Comparison of ENCODE assay signal across 22 cellular contexts in genomic region chr12:105930612-105931011, GRCh38.
DNase-seq lines count a peak whose midpoint lies in the region; ATAC-seq and TF ChIP-seq lines count a peak whose summit lies in the region.
"Had no signal": no experiment of that assay in that cellular context is flagged by ENCODE, and none has a peak within 500 bp of the region (broad histone marks: within the 10 kb centered on the region; RNA-seq: fewer than 3 reads in every experiment).

No MANE protein-coding gene starts in this region.

- intact Hi-C loops in A673 (cut with micrococcal nuclease; ENCODE audit: unreplicated experiment): no loop called here
- intact Hi-C loops in IMR-90 (cut with micrococcal nuclease): no loop called here

- no peaks in the 10 kb centered on the region for H3K4me1 ChIP-seq in A673 (ENCODE audit: insufficient read depth, low read length, poor library complexity, severe bottlenecking)
- peaks cover 15% of the 10 kb centered on the region for H3K4me1 ChIP-seq in IMR-90 (ENCODE audit: control insufficient read depth, insufficient read depth, low read length)

- H3K9me1 ChIP-seq in IMR-90 (ENCODE audit: insufficient read depth, low read length): peaks cover 15% of the 10 kb centered on the region

- DNase-seq in A673 (ENCODE audit: low spot score): peak; percentile 3
- no peak for DNase-seq in IMR-90
- DNase-seq in cardiac fibroblast (ENCODE audit: low read depth in 2 of 2): peak; percentile 45 to 48
- DNase-seq in lung microvascular endothelial cell (ENCODE audit: low read depth in 2 of 2): peak; percentile 47 to 83
- no peak for DNase-seq in NCI-H2107 treated with DMSO at 0.1 percent for 48 hours (lab: John Stamatoyannopoulos, UW; ENCODE audit: unreplicated experiment)
- no peak for DNase-seq in GM10266 (ENCODE audit: extremely low spot score)
- no peak for DNase-seq in DMS 273 treated with DMSO at 0.1 percent for 48 hours (lab: John Stamatoyannopoulos, UW)
- DNase-seq in GM13977 (ENCODE audit: low spot score): no peak
- DNase-seq: activated CD4-positive, alpha-beta memory T cell treated with anti-CD3 and anti-CD28 coated beads for 36 hours; activated CD8-positive, alpha-beta memory T cell treated with anti-CD3 and anti-CD28 coated beads, Interleukin-2, amount 50 U/mL, for 4 hours; activated naive CD4-positive, alpha-beta T cell treated with anti-CD3 and anti-CD28 coated beads, Interleukin-2, amount 50 U/mL, for 16 hours; cortex of kidney; HFFc6; natural killer cell; NCI-H526; stimulated activated naive CD4-positive, alpha-beta T cell treated with Interleukin-2 at 50 U/mL for 16 hours had no signal

- H4K91ac ChIP-seq in IMR-90 (ENCODE audit: insufficient read depth, low read depth, low read length): 0 out of 2 replicates have a peak overlapping the region, but pooled peaks have one; percentile 16

- BruUV-seq in A673 (replicated peaks; lab: Mats Ljungman, UMichigan) (no TSS peak), IMR-90 (replicated peaks; lab: Mats Ljungman, UMichigan) (no TSS peak)

- H4K8ac ChIP-seq in IMR-90 (ENCODE audit: low read depth in 2 of 2, low read length in 2 of 2): no peak overlapping the region

- no peak overlapping the region for H2AFZ ChIP-seq in IMR-90 (replicated peaks; ENCODE audit: low read length, poor library complexity)
- H2AFZ ChIP-seq: parathyroid adenoma had no signal

- H4K20me1 ChIP-seq in IMR-90 (ENCODE audit: insufficient read depth, low read length): no peaks in the 10 kb centered on the region
- H4K20me1 ChIP-seq: BLaER1 treated with 17β-estradiol and CSF1 and Interleukin-3, amounts not matched to agents 10 nM and 100 nM had no signal

- H3K4me3 ChIP-seq in A673 (ENCODE audit: low read depth, low read length, poor library complexity, severe bottlenecking): no peak overlapping the region
- H3K4me3 ChIP-seq in IMR-90 (ENCODE audit: insufficient read depth, low read depth, low read length): no peak overlapping the region
- no peak overlapping the region for H3K4me3 ChIP-seq in cardiac fibroblast (replicated peaks in 1 of 2; ENCODE audit: low read depth in 2 of 2, low read length in 2 of 2)
- H3K4me3 ChIP-seq: BLaER1 treated with 17β-estradiol and CSF1 and Interleukin-3, amounts not matched to agents 10 nM and 100 nM; GM12878; SK-N-MC had no signal

- H3K79me1 ChIP-seq in IMR-90 (ENCODE audit: low read depth in 1 of 2, low read length in 2 of 2): 0 out of 4 replicates have a peak, but pooled peaks cover 0 to 3% of the 10 kb centered on the region in 2 experiments

- ATAC-seq in IMR-90 (ENCODE audit: low read depth): no peak
- ATAC-seq: activated CD4-positive, CD25-positive, alpha-beta regulatory T cell treated with anti-CD3 and anti-CD28 coated beads, Interleukin-2, amount 50 U/mL, for 24 hours; GM12878; natural killer cell had no signal

- no peak for TF ChIP-seq CTCF in A673 (conservative IDR thresholded peaks at IDR 0.05; ENCODE audit: low read depth, low read length)
- no peak for TF ChIP-seq CTCF in IMR-90 (conservative IDR thresholded peaks at IDR 0.05; ENCODE audit: low read depth, low read length)
- no peak for TF ChIP-seq CTCF in cardiac fibroblast (IDR thresholded peaks at IDR 0.05; ENCODE audit: low read depth, low read length)
- no peak for TF ChIP-seq CTCF in GM10266 (IDR thresholded peaks at IDR 0.05; ENCODE audit: control insufficient read depth, insufficient read depth, low read depth, missing control alignments)
- no peak for TF ChIP-seq CTCF in GM13977 (IDR thresholded peaks at IDR 0.05; ENCODE audit: extremely low read depth, insufficient read depth, missing control alignments)

- H3K56ac ChIP-seq in IMR-90 (ENCODE audit: extremely low read depth, insufficient read depth, low read length): no peak overlapping the region

- peak overlapping the region; percentile 42; the same call in 1 of the 2 replicates for H2BK120ac ChIP-seq in IMR-90 (ENCODE audit: low read depth, low read length)

- dilution Hi-C loops in IMR-90 (cut with HindIII; ENCODE audit: low sequenced_read_pairs, unreplicated experiment): no loop called here

- H3K27ac ChIP-seq in A673 (ENCODE audit: low read depth, low read length, poor library complexity, severe bottlenecking) (no peak overlapping the region), IMR-90 (ENCODE audit: insufficient read depth, low read length) (no peak overlapping the region)
- H3K27ac ChIP-seq: BLaER1 treated with 17β-estradiol and CSF1 and Interleukin-3, amounts not matched to agents 10 nM and 100 nM; parathyroid adenoma; RWPE1; SK-N-MC had no signal

- H3K27me3 ChIP-seq in A673 (replicated peaks; ENCODE audit: insufficient read depth, low read depth, low read length, poor library complexity) (no peaks in the 10 kb centered on the region), IMR-90 (ENCODE audit: control insufficient read depth, insufficient read depth, low read length) (no peaks in the 10 kb centered on the region)
- H3K27me3 ChIP-seq: BLaER1 treated with 17β-estradiol and CSF1 and Interleukin-3, amounts not matched to agents 10 nM and 100 nM had no signal

- no peak overlapping the region for H3K23ac ChIP-seq in IMR-90 (ENCODE audit: low read depth, low read length)

- CTCF ChIA-PET in A673 (lab: Charles Lee): no interaction called here
- CTCF ChIA-PET in IMR-90 (lab: Yijun Ruan, JAX): no interaction called here

- no peak overlapping the region for H3K18ac ChIP-seq in IMR-90 (ENCODE audit: low read depth, low read length)

- H2AK5ac ChIP-seq in IMR-90 (ENCODE audit: low read depth, low read length): peak overlapping the region; percentile 64; the same call in 1 of the 2 replicates

- H2BK15ac ChIP-seq in IMR-90 (ENCODE audit: low read depth, low read length): 0 out of 3 replicates have a peak overlapping the region, but pooled peaks have one; percentile 31

- peak overlapping the region; percentile 25 for H3K4ac ChIP-seq in IMR-90 (ENCODE audit: low read depth, low read length)

- no peak for TF ChIP-seq POLR2A in IMR-90 (IDR thresholded peaks at IDR 0.05; ENCODE audit: low read depth, low read length)

- H3K9me3 ChIP-seq in A673 (ENCODE audit: low read depth, low read length, poor library complexity, severe bottlenecking) (no peaks in the 10 kb centered on the region), IMR-90 (ENCODE audit: control insufficient read depth, insufficient read depth, low read length) (no peaks in the 10 kb centered on the region)

- no peak overlapping the region for H2AK9ac ChIP-seq in IMR-90 (replicated peaks; ENCODE audit: low read depth, low read length, poor library complexity)

- peak overlapping the region; percentile 32 for H2BK20ac ChIP-seq in IMR-90 (ENCODE audit: low read depth, low read length)

- no peak overlapping the region for H4K5ac ChIP-seq in IMR-90 (ENCODE audit: low read depth, low read length)

- no peak overlapping the region for H3K9ac ChIP-seq in IMR-90 (ENCODE audit: low read depth, low read length)
- H3K9ac ChIP-seq: BLaER1 treated with 17β-estradiol and CSF1 and Interleukin-3, amounts not matched to agents 10 nM and 100 nM; parathyroid adenoma had no signal

- no peak overlapping the region for H3K4me2 ChIP-seq in IMR-90 (ENCODE audit: low read depth, low read length)

- no peak overlapping the region for H2BK5ac ChIP-seq in IMR-90 (ENCODE audit: low read depth, low read length, poor library complexity, severe bottlenecking)

- in situ Hi-C loops in IMR-90 (cut with MboI; ENCODE audit: low sequenced_read_pairs) (no loop called here), GM13977 (cut with MboI; ENCODE audit: low pct_unique_long_range_greater_than_20kb, low sequenced_read_pairs, unreplicated experiment) (no loop called here)

- H3K36me3 ChIP-seq in A673 (ENCODE audit: insufficient read depth, low read length, poor library complexity, severe bottlenecking): no peaks in the 10 kb centered on the region
- H3K36me3 ChIP-seq in IMR-90 (ENCODE audit: control insufficient read depth, insufficient read depth, low read length): no peaks in the 10 kb centered on the region
- H3K36me3 ChIP-seq: BLaER1 treated with 17β-estradiol and CSF1 and Interleukin-3, amounts not matched to agents 10 nM and 100 nM had no signal

- no peak for TF ChIP-seq RAD21 in IMR-90 (IDR thresholded peaks at IDR 0.05; ENCODE audit: low read length)

- POLR2A ChIA-PET in A673 (lab: Charles Lee; ENCODE audit: low non-redundant PET): no interaction called here
- POLR2A ChIA-PET in IMR-90 (lab: Charles Lee; ENCODE audit: unreplicated experiment): no interaction called here

- no CpG with 5 or more reads among the region's 5 CpGs for WGBS in IMR-90 (ENCODE audit: extremely low coverage in 2 of 2, insufficient read length in 1 of 2), 2 experiments

- no peak overlapping the region for H3K14ac ChIP-seq in IMR-90 (replicated peaks; ENCODE audit: low read depth, low read length)

TF ChIP-seq in IMR-90, 13 proteins besides CTCF, POLR2A, EP300 and RAD21 (continues in another document):
- TF ChIP-seq SMC3 (IDR thresholded peaks at IDR 0.05; ENCODE audit: low read depth, low read length) (no peak), RCOR1 (IDR thresholded peaks at IDR 0.05; ENCODE audit: insufficient replicate concordance, low read length) (no peak), ELK1 (IDR thresholded peaks at IDR 0.05; ENCODE audit: borderline replicate concordance, low read depth, low read length) (no peak), MXI1 (IDR thresholded peaks at IDR 0.05; ENCODE audit: borderline replicate concordance, low read depth, low read length) (no peak), USF2 (IDR thresholded peaks at IDR 0.05; ENCODE audit: low read depth, low read length) (no peak), CHD1 (IDR thresholded peaks at IDR 0.05; ENCODE audit: low read depth, low read length) (no peak), FOS (IDR thresholded peaks at IDR 0.05; ENCODE audit: low read depth, low read length) (no peak), RFX5 (IDR thresholded peaks at IDR 0.05; ENCODE audit: low read depth, low read length) (no peak), MAFK (IDR thresholded peaks at IDR 0.05; ENCODE audit: low read depth, low read length) (no peak), NFE2L2 (IDR thresholded peaks at IDR 0.05; ENCODE audit: low read depth, low read length) (no peak)

Comparison
In these comparisons a context has a peak if more than half of its experiments do, and no peak if none do; other contexts are left out.
1. DNase-seq: peak in A673 (single experiment), cardiac fibroblast (2 of 2) and lung microvascular endothelial cell (2 of 2); none in IMR-90 (single experiment), NCI-H2107 treated with DMSO at 0.1 percent for 48 hours (single experiment), GM10266 (single experiment), DMS 273 treated with DMSO at 0.1 percent for 48 hours (single experiment) and GM13977 (single experiment).